21 cellular contexts compared by ENCODE assay signal in the genomic region with DNA sequence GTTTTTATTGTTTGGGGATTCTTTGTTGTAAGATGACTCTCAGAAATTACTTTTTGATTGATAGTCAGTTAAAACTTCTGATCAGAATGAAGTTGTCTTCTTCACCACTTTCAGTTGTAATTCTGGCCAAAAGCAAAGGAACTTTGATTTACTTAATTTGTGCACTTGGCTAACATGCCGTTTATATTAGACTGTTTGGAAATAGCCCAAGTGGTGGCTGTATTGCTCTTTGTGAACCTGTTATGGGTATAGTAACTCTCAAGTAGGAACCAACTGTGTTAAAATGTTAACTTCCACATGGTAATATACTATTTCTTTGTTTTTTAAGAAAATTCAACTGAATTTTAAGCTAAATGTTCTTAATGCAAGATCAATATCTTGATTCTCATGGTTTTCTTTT.
A peak's percentile ranks its signal among the peaks of the same experiment; 100 is the strongest.
DNase-seq lines count a peak whose midpoint lies in the region; ATAC-seq and TF ChIP-seq lines count a peak whose summit lies in the region.
"Had no signal": no experiment of that assay in that cellular context is flagged by ENCODE, and none has a peak within 500 bp of the region (broad histone marks: within the 10 kb centered on the region; RNA-seq: fewer than 3 reads in every experiment).

No MANE protein-coding gene starts in this region.

- H3K4me1 ChIP-seq in mammary epithelial cell (ENCODE audit: insufficient read depth, low read length) (no peaks in the 10 kb centered on the region), neuron (ENCODE audit: insufficient read depth, low read length) (no peaks in the 10 kb centered on the region)
- H3K4me1 ChIP-seq: BLaER1, Caco-2 had no signal

- no TSS peak for BruUV-seq in MCF 10A (replicated peaks; lab: Mats Ljungman, UMichigan)
- BruUV-seq in mammary epithelial cell (replicated peaks; lab: Mats Ljungman, UMichigan), result no TSS peak

- H3K27ac ChIP-seq in mammary epithelial cell (ENCODE audit: insufficient read depth, low read depth, low read length), result no peak overlapping the region
- H3K27ac ChIP-seq: 22Rv1, BLaER1, C4-2B had no signal

- H3K9me3 ChIP-seq in mammary epithelial cell (replicated peaks; ENCODE audit: insufficient read depth, low read length) (no peaks in the 10 kb centered on the region), neuron (ENCODE audit: low read length) (no peaks in the 10 kb centered on the region)
- H3K9me3 ChIP-seq: BLaER1, Caco-2 had no signal

- H3K4me3 Mint-ChIP-seq in MCF 10A (ENCODE audit: unreplicated experiment), result no peak overlapping the region
- H3K4me3 Mint-ChIP-seq: B cell; CD4-positive, CD25-positive, alpha-beta regulatory T cell; CD8-positive, alpha-beta T cell; GM23338; H9 had no signal

- H3K4me1 Mint-ChIP-seq in MCF 10A (ENCODE audit: insufficient read depth, unreplicated experiment), result no peaks in the 10 kb centered on the region
- H3K4me1 Mint-ChIP-seq: B cell; CD4-positive, CD25-positive, alpha-beta regulatory T cell had no signal

- intact Hi-C loops in MCF 10A (cut with micrococcal nuclease), result no loop called here
- intact Hi-C loops in mammary epithelial cell (cut with micrococcal nuclease), result no loop called here

- no peak overlapping the region for H3K4me3 ChIP-seq in mammary epithelial cell (replicated peaks in 1 of 3; ENCODE audit: insufficient read depth in 1 of 3, low read depth in 2 of 3, low read length in 3 of 3)
- no peak overlapping the region for H3K4me3 ChIP-seq in neuron (ENCODE audit: low read length)
- H3K4me3 ChIP-seq: BLaER1, GM12878, GM23338 had no signal

- no peak overlapping the region for H3K9ac ChIP-seq in mammary epithelial cell (ENCODE audit: insufficient read depth, low read length)
- H3K9ac ChIP-seq: BLaER1 had no signal

- no peaks in the 10 kb centered on the region for H3K79me2 ChIP-seq in mammary epithelial cell (ENCODE audit: insufficient read depth, low read length)

- DNase-seq in MCF 10A (ENCODE audit: unreplicated experiment) (no peak), mammary epithelial cell (no peak), astrocyte of the hippocampus (ENCODE audit: low read depth, low spot score) (peak; percentile 3), left lobe of liver (ENCODE audit: low spot score) (no peak), nucleus accumbens (lab: John Stamatoyannopoulos, UW) (no peak)
- DNase-seq: Caco-2; CD4-positive, CD25-positive, alpha-beta regulatory T cell; CD8-positive, alpha-beta T cell; DMS153; DND-41; H9 had no signal

- in situ Hi-C loops in mammary epithelial cell (cut with MboI; ENCODE audit: low sequenced_read_pairs in 2 of 2), result no loop called here

- no peaks in the 10 kb centered on the region for H3K27me3 Mint-ChIP-seq in MCF 10A (ENCODE audit: insufficient read depth, unreplicated experiment)
- H3K27me3 Mint-ChIP-seq: B cell; CD4-positive, CD25-positive, alpha-beta regulatory T cell had no signal

- H3K36me3 ChIP-seq in mammary epithelial cell (ENCODE audit: insufficient read depth, low read length) (no peaks in the 10 kb centered on the region), neuron (ENCODE audit: insufficient read depth, low read length) (no peaks in the 10 kb centered on the region)
- H3K36me3 ChIP-seq: BLaER1 had no signal

- H3K27ac Mint-ChIP-seq in MCF 10A (ENCODE audit: low read depth, unreplicated experiment), result peak overlapping the region; percentile 25
- H3K27ac Mint-ChIP-seq: B cell; CD4-positive, CD25-positive, alpha-beta regulatory T cell; CD8-positive, alpha-beta T cell; GM23338; H9 had no signal

- no peaks in the 10 kb centered on the region for H4K20me1 ChIP-seq in mammary epithelial cell (ENCODE audit: insufficient read depth, low read length)
- H4K20me1 ChIP-seq: BLaER1 had no signal

- H3K27me3 ChIP-seq in mammary epithelial cell (ENCODE audit: insufficient read depth, low read length) (no peaks in the 10 kb centered on the region), neuron (ENCODE audit: insufficient read depth, low read length) (no peaks in the 10 kb centered on the region)
- H3K27me3 ChIP-seq: BLaER1 had no signal

- ATAC-seq in left lobe of liver (peak; percentile 82), HG03159 (IDR thresholded peaks at IDR 0.05; ENCODE audit: unreplicated experiment) (no peak), HG03196 (IDR thresholded peaks at IDR 0.05; ENCODE audit: unreplicated experiment) (no peak)
- ATAC-seq: CD8-positive, alpha-beta T cell; GM12878; GM23338; HCT116 had no signal

- H3K4me2 ChIP-seq in mammary epithelial cell (ENCODE audit: insufficient read depth, low read depth, low read length), result no peak overlapping the region
- H3K4me2 ChIP-seq: BLaER1, GM23338 had no signal

- CTCF ChIA-PET in MCF 10A (lab: Yijun Ruan, JAX), result no interaction called here
- CTCF ChIA-PET in mammary epithelial cell (lab: Charles Lee; ENCODE audit: low non-redundant PET), result no interaction called here

- TF ChIP-seq CTCF in MCF 10A (IDR thresholded peaks at IDR 0.05; ENCODE audit: unreplicated experiment), result no peak
- TF ChIP-seq CTCF in mammary epithelial cell (conservative IDR thresholded peaks at IDR 0.05 in 1 of 2, IDR thresholded peaks at IDR 0.05 in 1 of 2; ENCODE audit: extremely low read depth in 1 of 2, insufficient read depth in 1 of 2, low read depth in 1 of 2, low read length in 2 of 2), result no peak

- POLR2A ChIA-PET in MCF 10A (lab: Yijun Ruan, JAX), result interaction anchor here (1.2 to 1.4 kb wide), 2 partner anchors 8 to 13 kb away, joined by 3 to 4 read pairs; no protein-coding TSS in a partner anchor

- dilution Hi-C loops in mammary epithelial cell (cut with HindIII; ENCODE audit: low sequenced_read_pairs), result no loop called here

- WGBS in mammary epithelial cell (ENCODE audit: low coverage, missing lambda C conversion rate), result 13% methylated on average over 1 of the region's 1 CpG

- H3K9me3 Mint-ChIP-seq in MCF 10A (ENCODE audit: unreplicated experiment), result no peaks in the 10 kb centered on the region
- H3K9me3 Mint-ChIP-seq: GM23338, H9 had no signal

- H2AFZ ChIP-seq in mammary epithelial cell (ENCODE audit: low read depth, low read length), result no peak overlapping the region
- H2AFZ ChIP-seq in neuron (ENCODE audit: low read depth, low read length), result peak overlapping the region; percentile 77
- H2AFZ ChIP-seq: GM23338 had no signal

- no peaks in the 10 kb centered on the region for H3K36me3 Mint-ChIP-seq in MCF 10A (ENCODE audit: insufficient read depth, unreplicated experiment)
- H3K36me3 Mint-ChIP-seq: CD4-positive, CD25-positive, alpha-beta regulatory T cell; CD8-positive, alpha-beta T cell had no signal
